8 cellular contexts compared by ENCODE assay signal in genomic region chr13:27450921-27451461, GRCh38. TPM values are rescaled to one million over a fixed set of nuclear protein-coding genes. Genes with fewer than 3 reads are reported as not detected.
DNase-seq lines count a peak whose midpoint lies in the region; ATAC-seq, FAIRE-seq and TF ChIP-seq lines count a peak whose summit lies in the region.

No MANE protein-coding gene starts in this region.

- H3K4me3 ChIP-seq in MM.1S (ENCODE audit: low read length), result peak overlapping the region; percentile 86
- peak overlapping the region; percentile 68 to 90 (median 82) for H3K4me3 ChIP-seq in endothelial cell of umbilical vein (replicated peaks in 1 of 3; ENCODE audit: insufficient read depth in 1 of 3, low read depth in 1 of 3, low read length in 3 of 3)
- H3K4me3 ChIP-seq in mesodermal cell (ENCODE audit: extremely low read depth, insufficient read depth, low read length, poor library complexity, severe bottlenecking), result peak overlapping the region; percentile 86
- peak overlapping the region; percentile 76 to 99 (median 96) for H3K4me3 ChIP-seq in subcutaneous abdominal adipose tissue (ENCODE audit: low read depth in 1 of 5, low read length in 5 of 5)

- dilution Hi-C loops in endothelial cell of umbilical vein (cut with MboI; ENCODE audit: extremely low pct_ligation_motif_present, low sequenced_read_pairs), result no loop called here

- H3K27ac ChIP-seq in MM.1S (ENCODE audit: low read length), result peak overlapping the region; percentile 100
- peak overlapping the region; percentile 55 for H3K27ac ChIP-seq in endothelial cell of umbilical vein (ENCODE audit: insufficient read depth, low read depth, low read length)
- no peak overlapping the region for H3K27ac ChIP-seq in mesodermal cell (ENCODE audit: low read depth, low read length, severe bottlenecking)
- H3K27ac ChIP-seq in subcutaneous abdominal adipose tissue (ENCODE audit: low read depth, low read length), result peak overlapping the region; percentile 96

- no peak for ATAC-seq in HG02588 (IDR thresholded peaks at IDR 0.05; ENCODE audit: unreplicated experiment)

- peaks cover 32% of the 10 kb centered on the region for H3F3A ChIP-seq in MM.1S (ENCODE audit: insufficient read depth, low read length)

- TF ChIP-seq CTCF in MM.1S (IDR thresholded peaks at IDR 0.05; ENCODE audit: low read length), result no peak
- TF ChIP-seq CTCF in endothelial cell of umbilical vein (IDR thresholded peaks at IDR 0.05; ENCODE audit: extremely low read depth in 1 of 2, insufficient read depth in 1 of 2, low read depth in 1 of 2, low read length in 2 of 2), result no peak

- H2AFZ ChIP-seq in MM.1S (ENCODE audit: low read length) (peak overlapping the region; percentile 27; the same call in 1 of the 2 replicates), endothelial cell of umbilical vein (ENCODE audit: low read depth, low read length) (peak overlapping the region; percentile 76)

- no peaks in the 10 kb centered on the region for H4K20me1 ChIP-seq in MM.1S (ENCODE audit: insufficient read depth, low read length)
- H4K20me1 ChIP-seq in endothelial cell of umbilical vein (replicated peaks; ENCODE audit: control insufficient read depth, extremely low read depth, insufficient read depth, low read length), result no peaks in the 10 kb centered on the region

- POLR2A ChIA-PET in endothelial cell of umbilical vein (lab: Charles Lee), result interaction anchor here (2.1 kb wide), 1 partner anchor 25 kb away, joined by 8 read pairs; no protein-coding TSS in a partner anchor

- BruUV-seq in endothelial cell of umbilical vein (replicated peaks; lab: Mats Ljungman, UMichigan), result no TSS peak

- H3K4me2 ChIP-seq in MM.1S (ENCODE audit: low read depth, low read length) (peak overlapping the region; percentile 65), endothelial cell of umbilical vein (ENCODE audit: insufficient read depth, low read length) (peak overlapping the region; percentile 72)

- peaks cover 23% of the 10 kb centered on the region for H3K79me2 ChIP-seq in MM.1S (ENCODE audit: low read length)
- peaks cover 14% of the 10 kb centered on the region for H3K79me2 ChIP-seq in endothelial cell of umbilical vein (ENCODE audit: control insufficient read depth, insufficient read depth, low read length)

- no peak for TF ChIP-seq POLR2A in endothelial cell of umbilical vein (IDR thresholded peaks at IDR 0.05; ENCODE audit: low read depth, low read length)

- H3K9ac ChIP-seq in MM.1S (ENCODE audit: low read length) (peak overlapping the region; percentile 94), endothelial cell of umbilical vein (replicated peaks; ENCODE audit: extremely low read depth, insufficient read depth, low read length) (peak overlapping the region; percentile 73), subcutaneous abdominal adipose tissue (ENCODE audit: low read length in 5 of 5) (peak overlapping the region; percentile 6 to 95 (median 93))

- no peaks in the 10 kb centered on the region for H3K9me1 ChIP-seq in endothelial cell of umbilical vein (replicated peaks; ENCODE audit: control insufficient read depth, extremely low read depth, insufficient read depth, low read length)

- intact Hi-C loops in endothelial cell of umbilical vein (cut with micrococcal nuclease), result loop anchor here (1.0 to 5.0 kb wide), 4 partner anchors 25 to 180 kb away; partner anchors contain the start of genes LNX2, POLR1D and RASL11A

- no peak for FAIRE-seq in endothelial cell of umbilical vein (lab: Jason Lieb, UNC)

- CTCF ChIA-PET in endothelial cell of umbilical vein (lab: Charles Lee), result interaction anchor here (0.5 to 6.4 kb wide), 9 partner anchors 12 to 745 kb away, joined by 3 to 41 read pairs (median 4); partner anchors contain the start of gene GTF3A

- H3K27me3 ChIP-seq in MM.1S (replicated peaks; ENCODE audit: insufficient read depth, low read length) (no peaks in the 10 kb centered on the region), endothelial cell of umbilical vein (ENCODE audit: control insufficient read depth in 2 of 2, insufficient read depth in 2 of 2, low read length in 2 of 2) (peaks cover 7 to 20% of the 10 kb centered on the region in 2 experiments), subcutaneous abdominal adipose tissue (ENCODE audit: control insufficient read depth in 5 of 5, insufficient read depth in 4 of 5, low read length in 5 of 5) (no peaks in the 10 kb centered on the region)

- H3K9me2 ChIP-seq in MM.1S (replicated peaks; ENCODE audit: insufficient read depth, low read length), result no peaks in the 10 kb centered on the region

- 1 to 3% methylated on average over 18 to 25 of the region's 34 CpGs for WGBS in mesodermal cell (ENCODE audit: insufficient coverage in 2 of 2), 2 experiments

- peak; percentile 64 for DNase-seq in D341Med (ENCODE audit: low spot score)
- peak; percentile 55 for DNase-seq in MM.1S
- DNase-seq in activated CD4-positive, alpha-beta T cell treated with anti-CD3 and anti-CD28 coated beads, Interleukin-2, amount 50 U/mL, for 1 hour, result peak; percentile 40
- DNase-seq in endothelial cell of umbilical vein (ENCODE audit: low read depth, low spot score), result peak; percentile 33
- DNase-seq in GM19238 (ENCODE audit: insufficient read length, low spot score), result no peak

- peaks cover 23% of the 10 kb centered on the region for H3K4me1 ChIP-seq in MM.1S (ENCODE audit: low read length)
- peaks cover 21% of the 10 kb centered on the region for H3K4me1 ChIP-seq in endothelial cell of umbilical vein (ENCODE audit: control insufficient read depth, extremely low read depth, insufficient read depth, low read length)
- H3K4me1 ChIP-seq in mesodermal cell (ENCODE audit: control insufficient read depth, insufficient read depth, low read length, poor library complexity, severe bottlenecking), result no peaks in the 10 kb centered on the region
- peaks cover 7 to 50% (median 46%) of the 10 kb centered on the region in 5 donors for H3K4me1 ChIP-seq in subcutaneous abdominal adipose tissue (ENCODE audit: control insufficient read depth in 5 of 5, insufficient read depth in 5 of 5, low read length in 5 of 5)

- no peaks in the 10 kb centered on the region for H3K36me3 ChIP-seq in MM.1S (replicated peaks; ENCODE audit: insufficient read depth, low read length)
- H3K36me3 ChIP-seq in endothelial cell of umbilical vein (ENCODE audit: control insufficient read depth in 2 of 2, extremely low read depth in 1 of 2, insufficient read depth in 2 of 2, low read length in 2 of 2), result no peaks in the 10 kb centered on the region
- H3K36me3 ChIP-seq in mesodermal cell (ENCODE audit: control insufficient read depth, insufficient read depth, low read length), result no peaks in the 10 kb centered on the region
- no peaks in the 10 kb centered on the region for H3K36me3 ChIP-seq in subcutaneous abdominal adipose tissue (ENCODE audit: control insufficient read depth in 5 of 5, insufficient read depth in 5 of 5, low read length in 5 of 5)

- H3K9me3 ChIP-seq in MM.1S (replicated peaks; ENCODE audit: insufficient read depth, low read length), result no peaks in the 10 kb centered on the region
- no peaks in the 10 kb centered on the region for H3K9me3 ChIP-seq in endothelial cell of umbilical vein (replicated peaks; ENCODE audit: control insufficient read depth, insufficient read depth, low read length)
- H3K9me3 ChIP-seq in mesodermal cell (ENCODE audit: control insufficient read depth, low read length), result no peaks in the 10 kb centered on the region
- no peaks in the 10 kb centered on the region for H3K9me3 ChIP-seq in subcutaneous abdominal adipose tissue (ENCODE audit: control insufficient read depth in 5 of 5, low read length in 5 of 5)

TF ChIP-seq in endothelial cell of umbilical vein, 7 proteins besides CTCF, POLR2A, EP300 and RAD21:
- TF ChIP-seq MAX (IDR thresholded peaks at IDR 0.05; ENCODE audit: insufficient read depth, insufficient read length) (no peak), EZH2 (IDR thresholded peaks at IDR 0.05; ENCODE audit: borderline replicate concordance, low read depth, low read length, severe bottlenecking) (no peak), JUN (IDR thresholded peaks at IDR 0.05; ENCODE audit: borderline replicate concordance, insufficient read depth, insufficient read length, low read depth) (no peak), FOS (IDR thresholded peaks at IDR 0.05; ENCODE audit: borderline replicate concordance, insufficient read depth, low read length) (no peak), MYC (IDR thresholded peaks at IDR 0.05; ENCODE audit: low read depth, low read length) (no peak), GATA2 (IDR thresholded peaks at IDR 0.05; ENCODE audit: insufficient read depth, insufficient read length, low read depth, low read length) (no peak), POLR2AphosphoS5 (IDR thresholded peaks at IDR 0.05; ENCODE audit: insufficient read depth, low read depth, low read length) (no peak)

RNA-seq across cellular contexts. Expression of gene MTIF3, which starts 0.6 kb away (rescaled TPM):
- 23.5 and 36.1 TPM in 2 replicates for total RNA-seq in endothelial cell of umbilical vein
- 36.6 and 37.5 TPM in 2 replicates for polyA plus RNA-seq in endothelial cell of umbilical vein
- polyA plus RNA-seq in endothelial cell of umbilical vein (2011; cell fraction: cytosol; rRNA removed), result 55.8 and 71.7 TPM in 2 replicates
- 49.4 and 50.3 TPM in 2 replicates for polyA plus RNA-seq in endothelial cell of umbilical vein (2011; cell fraction: nucleus; rRNA removed)
- 47.9 and 76.3 TPM in 2 replicates for polyA plus RNA-seq in endothelial cell of umbilical vein (2012)
- 13.1 and 15.0 TPM in 2 replicates for polyA minus RNA-seq in endothelial cell of umbilical vein
- 10.9 TPM for polyA minus RNA-seq in endothelial cell of umbilical vein (2011; cell fraction: cytosol; rRNA and poly(A)+ RNA removed)
- polyA minus RNA-seq in endothelial cell of umbilical vein (2011; cell fraction: nucleus; rRNA and poly(A)+ RNA removed), result 13.8 and 14.2 TPM in 2 replicates
- 60.4 TPM for polyA plus RNA-seq in mesodermal cell (2013, experiment 1 of 2)
- polyA plus RNA-seq in mesodermal cell (2013, experiment 2 of 2), result 65.9 TPM

RNA-seq across cellular contexts. Expression of gene GTF3A, which starts 26.6 kb away (rescaled TPM):
- total RNA-seq in endothelial cell of umbilical vein, result 71.2 and 73.3 TPM in 2 replicates
- 37.9 and 47.6 TPM in 2 replicates for polyA plus RNA-seq in endothelial cell of umbilical vein
- polyA plus RNA-seq in endothelial cell of umbilical vein (2011; cell fraction: cytosol; rRNA removed), result 67.4 and 69.1 TPM in 2 replicates
- 28.7 and 35.9 TPM in 2 replicates for polyA plus RNA-seq in endothelial cell of umbilical vein (2011; cell fraction: nucleus; rRNA removed)
- 95.9 and 119 TPM in 2 replicates for polyA plus RNA-seq in endothelial cell of umbilical vein (2012)
- polyA minus RNA-seq in endothelial cell of umbilical vein, result 27.6 and 33.6 TPM in 2 replicates
- 50.7 TPM for polyA minus RNA-seq in endothelial cell of umbilical vein (2011; cell fraction: cytosol; rRNA and poly(A)+ RNA removed)
- polyA minus RNA-seq in endothelial cell of umbilical vein (2011; cell fraction: nucleus; rRNA and poly(A)+ RNA removed), result 9.8 and 13.6 TPM in 2 replicates
- polyA plus RNA-seq in mesodermal cell (2013, experiment 1 of 2), result 94.2 TPM
- polyA plus RNA-seq in mesodermal cell (2013, experiment 2 of 2), result 104 TPM
